9 cellular contexts compared by ENCODE assay signal in genomic region chr12:110739894-110740293, GRCh38. TPM values are rescaled to one million over a fixed set of nuclear protein-coding genes. Genes with fewer than 3 reads are reported as not detected.
DNase-seq lines count a peak whose midpoint lies in the region; ATAC-seq and TF ChIP-seq lines count a peak whose summit lies in the region.
"Had no signal": no experiment of that assay in that cellular context is flagged by ENCODE, and none has a peak within 500 bp of the region (broad histone marks: within the 10 kb centered on the region; RNA-seq: fewer than 3 reads in every experiment).

No MANE protein-coding gene starts in this region.

- peaks cover 17% of the 10 kb centered on the region for H3K36me3 ChIP-seq in CD4-positive, CD25-positive, alpha-beta regulatory T cell (ENCODE audit: control insufficient read depth, insufficient read depth, low read length)

- no peaks in the 10 kb centered on the region for H3K9me3 ChIP-seq in CD4-positive, CD25-positive, alpha-beta regulatory T cell (ENCODE audit: control insufficient read depth in 2 of 2, low read length in 2 of 2)

- no peak overlapping the region for H3K27ac ChIP-seq in CD4-positive, CD25-positive, alpha-beta regulatory T cell (ENCODE audit: insufficient read depth, low read length, poor library complexity, severe bottlenecking)
- H3K27ac ChIP-seq in HL-60 (replicated peaks), result no peak overlapping the region

- peaks cover 7% of the 10 kb centered on the region for H3K36me3 Mint-ChIP-seq in CD4-positive, CD25-positive, alpha-beta regulatory T cell
- peaks cover 21% of the 10 kb centered on the region for H3K36me3 Mint-ChIP-seq in brain
- peaks cover 27% of the 10 kb centered on the region for H3K36me3 Mint-ChIP-seq in nephron progenitor cell (ENCODE audit: low read depth)

- peak overlapping the region; percentile 76 to 98 (median 78) for H3K27ac Mint-ChIP-seq in CD4-positive, CD25-positive, alpha-beta regulatory T cell
- H3K27ac Mint-ChIP-seq in brain (peak overlapping the region in 4 of 5 experiments; percentile 12 to 99 (median 58)), nephron progenitor cell (peak overlapping the region; percentile 64)

- TF ChIP-seq CTCF in HL-60 (IDR thresholded peaks at IDR 0.05; ENCODE audit: insufficient read depth, low read length) (no peak), brain (conservative IDR thresholded peaks at IDR 0.05) (no peak), nephron progenitor cell (IDR thresholded peaks at IDR 0.05) (no peak)

- peak overlapping the region; percentile 80 to 96 (median 89) for H3K4me3 Mint-ChIP-seq in CD4-positive, CD25-positive, alpha-beta regulatory T cell
- H3K4me3 Mint-ChIP-seq in brain (peak overlapping the region; percentile 80 to 100 (median 100)), nephron progenitor cell (peak overlapping the region; percentile 99)

- peaks cover 67% of the 10 kb centered on the region for H3K4me1 ChIP-seq in CD4-positive, CD25-positive, alpha-beta regulatory T cell (ENCODE audit: control insufficient read depth, insufficient read depth, low read length, poor library complexity, severe bottlenecking)

- peaks cover 25 to 70% (median 49%) of the 10 kb centered on the region in 4 donors for H3K4me1 Mint-ChIP-seq in CD4-positive, CD25-positive, alpha-beta regulatory T cell
- H3K4me1 Mint-ChIP-seq in brain (peaks cover 74% of the 10 kb centered on the region), nephron progenitor cell (peaks cover 57% of the 10 kb centered on the region)

- peak in 1 of 3 donors; percentile 46 for DNase-seq in CD4-positive, CD25-positive, alpha-beta regulatory T cell
- DNase-seq in HL-60 (ENCODE audit: low read depth in 1 of 2, low spot score in 1 of 2), result no peak
- DNase-seq in nephron progenitor cell, result no peak
- no peak for DNase-seq in AG20443 (ENCODE audit: low spot score)
- no peak for DNase-seq in HuH-7.5 (ENCODE audit: low spot score)
- no peak for DNase-seq in mucosa of gallbladder (ENCODE audit: low spot score)
- DNase-seq: NCI-H345 had no signal

- no peak for ATAC-seq in CD4-positive, CD25-positive, alpha-beta regulatory T cell (ENCODE audit: low read depth in 2 of 2)
- ATAC-seq in GM21367 (IDR thresholded peaks at IDR 0.05; ENCODE audit: unreplicated experiment), result no peak

- peaks cover 0 to 2% (median 0%) of the 10 kb centered on the region in 7 donors for H3K9me3 Mint-ChIP-seq in CD4-positive, CD25-positive, alpha-beta regulatory T cell
- H3K9me3 Mint-ChIP-seq in brain, result peaks cover 0 to 4% (median 0%) of the 10 kb centered on the region in 5 experiments
- H3K9me3 Mint-ChIP-seq in nephron progenitor cell, result no peaks in the 10 kb centered on the region

- peak overlapping the region; percentile 99 for H3K4me3 ChIP-seq in CD4-positive, CD25-positive, alpha-beta regulatory T cell (ENCODE audit: low read depth, low read length)
- H3K4me3 ChIP-seq in HL-60 (replicated peaks; ENCODE audit: insufficient read depth, low read length), result peak overlapping the region; percentile 28

- no peaks in the 10 kb centered on the region for H3K27me3 ChIP-seq in CD4-positive, CD25-positive, alpha-beta regulatory T cell (ENCODE audit: control insufficient read depth, insufficient read depth, low read length)
- H3K27me3 ChIP-seq in HL-60 (ENCODE audit: insufficient read depth, poor library complexity, severe bottlenecking), result no peaks in the 10 kb centered on the region

- peaks cover 5% of the 10 kb centered on the region for H3K27me3 Mint-ChIP-seq in CD4-positive, CD25-positive, alpha-beta regulatory T cell
- H3K27me3 Mint-ChIP-seq in brain, result peaks cover 15% of the 10 kb centered on the region
- peaks cover 6% of the 10 kb centered on the region for H3K27me3 Mint-ChIP-seq in nephron progenitor cell (ENCODE audit: low read depth, poor library complexity)

RNA-seq across cellular contexts. Expression of gene PPP1CC, which starts 2.8 kb away (rescaled TPM):
- total RNA-seq in CD4-positive, CD25-positive, alpha-beta regulatory T cell, result 166 TPM
- 100 to 1,000 TPM; 166 to 177 (median 175) TPM for polyA plus RNA-seq in CD4-positive, CD25-positive, alpha-beta regulatory T cell
- 65.4 TPM for polyA plus RNA-seq in brain (ENCODE audit: insufficient read depth, low read depth, low replicate concordance)
- 101 TPM for total RNA-seq in mucosa of gallbladder

RNA-seq across cellular contexts. Expression of gene HVCN1, which starts 51.0 kb away (rescaled TPM):
- 6.1 TPM for total RNA-seq in CD4-positive, CD25-positive, alpha-beta regulatory T cell
- polyA plus RNA-seq in CD4-positive, CD25-positive, alpha-beta regulatory T cell, result 10 to 100 TPM; 19.8 to 50.0 (median 34.8) TPM
- polyA plus RNA-seq in brain (ENCODE audit: insufficient read depth, low read depth, low replicate concordance), result 7.7 TPM
- 7.1 TPM for total RNA-seq in mucosa of gallbladder
